In the genomic region with DNA sequence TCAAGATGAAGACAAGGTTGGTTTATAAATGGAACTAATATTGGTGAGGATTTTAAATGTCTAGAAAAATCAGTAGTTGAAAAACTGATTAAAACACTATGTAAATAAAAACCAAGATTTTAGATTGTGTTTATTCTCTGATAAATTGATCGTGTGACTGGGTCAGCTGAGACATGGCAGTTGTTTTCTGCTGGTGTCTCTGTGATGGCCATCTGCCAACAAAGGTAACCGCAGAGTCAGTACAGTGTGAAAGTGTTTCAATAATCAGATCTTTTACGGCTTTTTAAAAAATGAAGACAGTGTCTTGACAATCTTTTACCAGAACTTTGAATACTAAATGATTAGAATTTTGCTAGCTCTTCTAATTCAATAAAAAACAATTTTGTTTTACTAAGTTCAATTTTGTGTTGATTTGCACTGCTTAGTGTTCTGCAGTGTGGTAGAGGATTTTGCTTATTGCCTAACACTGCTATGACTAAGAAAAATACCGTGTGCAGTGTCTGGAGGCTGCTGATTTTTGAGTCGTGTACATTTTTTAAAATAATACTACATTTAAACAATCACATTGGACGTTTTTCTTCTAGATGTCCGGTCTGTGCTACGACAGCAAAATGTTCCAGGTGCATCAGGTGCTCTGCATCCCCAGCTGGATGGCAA, we compare ENCODE assay signal across 9 cellular contexts. TPM values are rescaled to one million over a fixed set of nuclear protein-coding genes. Genes with fewer than 3 reads are reported as not detected.
A peak's percentile ranks its signal among the peaks of the same experiment; 100 is the strongest.
DNase-seq lines count a peak whose midpoint lies in the region; ATAC-seq lines count a peak whose summit lies in the region.
"Had no signal": no experiment of that assay in that cellular context is flagged by ENCODE, and none has a peak within 500 bp of the region (broad histone marks: within the 10 kb centered on the region; RNA-seq: fewer than 3 reads in every experiment).

No MANE protein-coding gene starts in this region.

- peak overlapping the region; percentile 28 to 75 (median 52) for H3K4me3 Mint-ChIP-seq in naive thymus-derived CD8-positive, alpha-beta T cell

- no peak overlapping the region for H3K9ac ChIP-seq in GM23248

- H3K27me3 ChIP-seq in GM23248 (replicated peaks; ENCODE audit: insufficient read depth): no peaks in the 10 kb centered on the region
- H3K27me3 ChIP-seq: esophagus squamous epithelium had no signal

- peak overlapping the region; percentile 61 to 94 (median 84) for H3K27ac Mint-ChIP-seq in naive thymus-derived CD8-positive, alpha-beta T cell

- no peak overlapping the region for H2AFZ ChIP-seq in GM23248

- no peak overlapping the region for H3K4me2 ChIP-seq in GM23248 (ENCODE audit: unreplicated experiment)

- no peak overlapping the region for H3K27ac ChIP-seq in GM23248
- H3K27ac ChIP-seq: esophagus squamous epithelium had no signal

- H3K36me3 Mint-ChIP-seq in naive thymus-derived CD8-positive, alpha-beta T cell: peaks cover 16 to 84% (median 34%) of the 10 kb centered on the region in 3 donors

- no peaks in the 10 kb centered on the region for H3K9me2 ChIP-seq in GM23248 (ENCODE audit: insufficient read depth)

- WGBS in GM23248 (ENCODE audit: low coverage in 1 of 2, low lambda C conversion rate in 2 of 2, missing lambda C conversion rate in 2 of 2), 2 experiments: 72 to 75% methylated on average over 8 of the region's 8 CpGs

- no peaks in the 10 kb centered on the region for H3K79me2 ChIP-seq in GM23248 (ENCODE audit: insufficient read depth)

- peak; percentile 71 for DNase-seq in GM23248
- peak; percentile 47 for DNase-seq in RPMI7951 (ENCODE audit: low read depth)
- peak; percentile 82 for DNase-seq in amniotic epithelial cell (ENCODE audit: low read depth)
- DNase-seq in naive thymus-derived CD8-positive, alpha-beta T cell: peak in 5 of 10 donors; percentile 45 to 70 (median 50)
- no peak for DNase-seq in occipital lobe (lab: John Stamatoyannopoulos, UW)
- DNase-seq in NCI-H510A treated with DMSO at 0.1 percent for 48 hours (lab: John Stamatoyannopoulos, UW): no peak
- DNase-seq: esophagus squamous epithelium, KBM-7 had no signal

- peaks cover 9% of the 10 kb centered on the region; the same call in 1 of the 2 replicates for H3K4me1 ChIP-seq in GM23248 (ENCODE audit: insufficient read depth)

- no peaks in the 10 kb centered on the region for H3K27me3 Mint-ChIP-seq in naive thymus-derived CD8-positive, alpha-beta T cell

- H3K9me3 Mint-ChIP-seq in naive thymus-derived CD8-positive, alpha-beta T cell: no peaks in the 10 kb centered on the region

- peaks cover 4% of the 10 kb centered on the region; the same call in 1 of the 2 replicates for H3F3A ChIP-seq in GM23248 (ENCODE audit: insufficient read depth)

- peaks cover 8% of the 10 kb centered on the region; the same call in 1 of the 2 replicates for H3K36me3 ChIP-seq in GM23248 (ENCODE audit: low read depth)

- ATAC-seq in naive thymus-derived CD8-positive, alpha-beta T cell: peak; percentile 65 to 84
- no peak for ATAC-seq in HG03457 (IDR thresholded peaks at IDR 0.05; ENCODE audit: unreplicated experiment)

- in situ Hi-C loops in GM23248 (cut with MboI): no loop called here

- no peaks in the 10 kb centered on the region for H4K20me1 ChIP-seq in GM23248 (ENCODE audit: insufficient read depth)

- no peaks in the 10 kb centered on the region for H3K9me3 ChIP-seq in GM23248 (ENCODE audit: low read depth)
- H3K9me3 ChIP-seq: esophagus squamous epithelium had no signal

- POLR2A ChIA-PET in naive thymus-derived CD8-positive, alpha-beta T cell (lab: Charles Lee): interaction anchor here (0.9 to 3.0 kb wide), 3 partner anchors 10 to 19 kb away, joined by 3 to 17 read pairs (median 4); no protein-coding TSS in a partner anchor

- no peak overlapping the region for H3K4me3 ChIP-seq in GM23248
- H3K4me3 ChIP-seq: esophagus squamous epithelium had no signal

- H3K4me1 Mint-ChIP-seq in naive thymus-derived CD8-positive, alpha-beta T cell: peaks cover 38 to 77% (median 72%) of the 10 kb centered on the region in 4 donors

RNA-seq across cellular contexts. Expression of a gene that starts 32.7 kb away (rescaled TPM):
- total RNA-seq in GM23248 (2014; rRNA removed; shearing (Covaris generic)): not detected in 2 replicates
- 0.25 and 0.33 TPM in 2 replicates for polyA plus RNA-seq in GM23248 (2016; fragmentation: Nextera tagmentation; extraction: Ambion mirVana)
- total RNA-seq in RPMI7951 (2014; rRNA removed; shearing (Covaris generic)): 4.9 and 5.1 TPM in 2 replicates
- 10 to 100 TPM in 1 of 2 experiments, 1 to 10 TPM in 1; 8.4 to 10.4 TPM for total RNA-seq in naive thymus-derived CD8-positive, alpha-beta T cell
- polyA plus RNA-seq in naive thymus-derived CD8-positive, alpha-beta T cell: 10 to 100 TPM in 2 of 3 donors, 1 to 10 TPM in 1; 9.2 to 35.5 (median 13.1) TPM
- total RNA-seq in occipital lobe: 3.1 TPM

Comparison
In these comparisons a context has a peak if more than half of its experiments do, and no peak if none do; other contexts are left out.
1. DNase-seq: peak in GM23248 (single experiment), RPMI7951 (single experiment) and amniotic epithelial cell (single experiment); none in occipital lobe (single experiment) and NCI-H510A treated with DMSO at 0.1 percent for 48 hours (single experiment).